Comparison of ENCODE assay signal across 13 cellular contexts in the genomic region with DNA sequence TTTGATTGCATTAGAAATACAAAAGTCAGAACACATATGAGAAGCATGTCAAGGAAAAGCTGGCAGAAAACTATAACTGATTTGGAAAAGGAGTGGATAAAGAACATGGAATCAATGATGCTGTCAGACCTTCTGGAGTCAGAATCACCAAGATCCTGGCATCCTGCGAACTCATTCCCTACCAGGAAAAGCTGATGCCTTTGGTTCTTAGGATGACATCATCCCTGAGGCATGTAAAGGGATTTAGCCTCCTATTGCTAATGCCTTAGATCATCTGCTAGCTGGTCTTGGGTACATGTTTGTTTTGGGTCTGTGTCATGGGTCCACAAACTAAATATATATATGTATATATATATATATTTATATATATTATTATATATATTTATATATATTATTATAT.
A peak's percentile ranks its signal among the peaks of the same experiment; 100 is the strongest.
DNase-seq lines count a peak whose midpoint lies in the region; ATAC-seq and TF ChIP-seq lines count a peak whose summit lies in the region.
"Had no signal": no experiment of that assay in that cellular context is flagged by ENCODE, and none has a peak within 500 bp of the region (broad histone marks: within the 10 kb centered on the region; RNA-seq: fewer than 3 reads in every experiment).

No MANE protein-coding gene starts in this region.

- H3K9me3 ChIP-seq in breast epithelium, result no peaks in the 10 kb centered on the region
- H3K9me3 ChIP-seq in gastrocnemius medialis, result no peaks in the 10 kb centered on the region

- H3K27me3 ChIP-seq in breast epithelium (no peaks in the 10 kb centered on the region), gastrocnemius medialis (no peaks in the 10 kb centered on the region)

- POLR2A ChIA-PET in MCF 10A (lab: Yijun Ruan, JAX), result interaction anchor here (0.6 to 1.0 kb wide), 3 partner anchors 10 to 1116 kb away, joined by 3 read pairs; no protein-coding TSS in a partner anchor

- no peak for TF ChIP-seq CTCF in MCF 10A (IDR thresholded peaks at IDR 0.05; ENCODE audit: unreplicated experiment)
- no peak for TF ChIP-seq CTCF in breast epithelium (IDR thresholded peaks at IDR 0.05)
- TF ChIP-seq CTCF in foreskin fibroblast (IDR thresholded peaks at IDR 0.05; ENCODE audit: low read depth, low read length), result no peak
- TF ChIP-seq CTCF in gastrocnemius medialis (IDR thresholded peaks at IDR 0.05 in 4 of 5, conservative IDR thresholded peaks at IDR 0.05 in 1 of 5), result no peak

- BruUV-seq in MCF 10A (replicated peaks; lab: Mats Ljungman, UMichigan), result no TSS peak

- ATAC-seq in HG02938 (IDR thresholded peaks at IDR 0.05; ENCODE audit: unreplicated experiment) (no peak), gastrocnemius medialis (no peak)

- H3K4me3 ChIP-seq in breast epithelium, result no peak overlapping the region
- no peak overlapping the region for H3K4me3 ChIP-seq in foreskin fibroblast (ENCODE audit: low read depth in 1 of 2, low read length in 2 of 2)
- no peak overlapping the region for H3K4me3 ChIP-seq in gastrocnemius medialis
- H3K4me3 ChIP-seq: lung had no signal

- H3K4me1 ChIP-seq in breast epithelium, result no peaks in the 10 kb centered on the region
- H3K4me1 ChIP-seq in gastrocnemius medialis, result no peaks in the 10 kb centered on the region

- no peaks in the 10 kb centered on the region for H3K9me3 Mint-ChIP-seq in MCF 10A (ENCODE audit: unreplicated experiment)
- H3K9me3 Mint-ChIP-seq: activated naive CD4-positive, alpha-beta T cell treated with anti-CD3 and anti-CD28 coated beads, Interleukin-2, amount 10 ng/mL, durations not matched to agents 7 days and 5 days had no signal

- H3K4me3 Mint-ChIP-seq in MCF 10A (ENCODE audit: unreplicated experiment), result no peak overlapping the region
- H3K4me3 Mint-ChIP-seq: activated naive CD4-positive, alpha-beta T cell treated with anti-CD3 and anti-CD28 coated beads, Interleukin-2, amount 10 ng/mL, durations not matched to agents 7 days and 5 days had no signal

- H3K36me3 ChIP-seq in breast epithelium (no peaks in the 10 kb centered on the region), gastrocnemius medialis (no peaks in the 10 kb centered on the region)

- no peak overlapping the region for H3K27ac Mint-ChIP-seq in MCF 10A (ENCODE audit: low read depth, unreplicated experiment)
- H3K27ac Mint-ChIP-seq: activated naive CD4-positive, alpha-beta T cell treated with anti-CD3 and anti-CD28 coated beads, Interleukin-2, amount 10 ng/mL, durations not matched to agents 7 days and 5 days had no signal

- DNase-seq in MCF 10A (ENCODE audit: unreplicated experiment), result peak; percentile 67
- DNase-seq in breast epithelium (ENCODE audit: low spot score in 2 of 2), result no peak
- DNase-seq in SW480 (ENCODE audit: low spot score), result peak; percentile 42
- DNase-seq in foreskin fibroblast, result peak; percentile 66 to 90
- DNase-seq in dermis blood vessel endothelial cell, result no peak
- DNase-seq in gastrocnemius medialis, result no peak
- no peak for DNase-seq in NCI-H2107 (lab: John Stamatoyannopoulos, UW)
- DNase-seq: activated CD4-positive, alpha-beta T cell treated with anti-CD3 and anti-CD28 coated beads for 4 hours; activated naive CD4-positive, alpha-beta T cell treated with anti-CD3 and anti-CD28 coated beads, Interleukin-2, amount 10 ng/mL, durations not matched to agents 7 days and 5 days; effector memory CD4-positive, alpha-beta T cell; NCI-H1436 had no signal

- CTCF ChIA-PET in MCF 10A (lab: Yijun Ruan, JAX), result interaction anchor here (0.8 kb wide), 1 partner anchor 1153 kb away, joined by 5 read pairs; no protein-coding TSS in a partner anchor

- H3K27ac ChIP-seq in breast epithelium, result no peak overlapping the region
- H3K27ac ChIP-seq in gastrocnemius medialis, result no peak overlapping the region

- no peaks in the 10 kb centered on the region for H3K36me3 Mint-ChIP-seq in MCF 10A (ENCODE audit: insufficient read depth, unreplicated experiment)
- H3K36me3 Mint-ChIP-seq: activated naive CD4-positive, alpha-beta T cell treated with anti-CD3 and anti-CD28 coated beads, Interleukin-2, amount 10 ng/mL, durations not matched to agents 7 days and 5 days had no signal

- H3K27me3 Mint-ChIP-seq in MCF 10A (ENCODE audit: insufficient read depth, unreplicated experiment), result no peaks in the 10 kb centered on the region
- H3K27me3 Mint-ChIP-seq: activated naive CD4-positive, alpha-beta T cell treated with anti-CD3 and anti-CD28 coated beads, Interleukin-2, amount 10 ng/mL, durations not matched to agents 7 days and 5 days had no signal

- H3K4me1 Mint-ChIP-seq in MCF 10A (ENCODE audit: insufficient read depth, unreplicated experiment), result peaks cover 6% of the 10 kb centered on the region
- H3K4me1 Mint-ChIP-seq: activated naive CD4-positive, alpha-beta T cell treated with anti-CD3 and anti-CD28 coated beads, Interleukin-2, amount 10 ng/mL, durations not matched to agents 7 days and 5 days had no signal

- in situ Hi-C loops in gastrocnemius medialis (cut with MboI; ENCODE audit: low sequenced_read_pairs in 4 of 4), result no loop called here

- intact Hi-C loops in MCF 10A (cut with micrococcal nuclease), result loop anchor here (10.0 kb wide), 1 partner anchor 683 kb away; a partner anchor contains a TSS
- intact Hi-C loops in breast epithelium (cut with DNase I; ENCODE audit: low total_unique reads), result no loop called here
- intact Hi-C loops in gastrocnemius medialis (cut with DNase I; ENCODE audit: low total_unique reads), result no loop called here

- TF ChIP-seq POLR2A in breast epithelium (IDR thresholded peaks at IDR 0.05) (no peak), gastrocnemius medialis (IDR thresholded peaks at IDR 0.05) (no peak)

Comparison
In these comparisons a context has a peak if more than half of its experiments do, and no peak if none do; other contexts are left out.
1. DNase-seq: peak in MCF 10A (single experiment), SW480 (single experiment) and foreskin fibroblast (2 of 2); none in breast epithelium (0 of 2), dermis blood vessel endothelial cell (single experiment), gastrocnemius medialis (0 of 2) and NCI-H2107 (single experiment).